In the genomic region with DNA sequence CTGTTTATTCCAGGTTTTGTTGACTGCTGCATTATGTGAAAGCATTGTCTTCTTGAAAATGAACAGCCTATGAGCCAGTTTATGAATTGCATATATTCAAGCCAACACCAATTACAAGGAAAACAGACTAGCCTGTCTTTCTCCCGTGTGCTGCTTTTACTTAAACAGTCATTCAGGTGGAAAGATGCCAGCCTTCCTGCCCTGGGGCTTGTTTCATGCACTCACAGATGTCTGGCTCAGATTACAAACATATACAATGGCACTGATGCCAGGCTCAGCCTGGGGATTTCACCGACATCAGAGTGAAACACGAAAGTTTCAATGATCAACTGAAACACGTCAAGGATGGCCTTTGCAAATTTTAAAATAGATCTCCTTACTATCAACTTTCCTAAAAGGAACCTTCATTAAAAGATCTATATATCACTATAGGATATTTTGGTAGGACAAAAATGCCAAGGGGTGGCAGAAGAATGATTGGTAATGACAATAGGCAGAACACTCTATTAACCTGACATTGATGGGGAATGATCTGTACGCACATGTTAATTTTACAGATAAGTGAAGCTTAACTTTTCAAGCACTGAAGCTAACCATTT, we compare ENCODE assay signal across 12 cellular contexts.
DNase-seq lines count a peak whose midpoint lies in the region; ATAC-seq and TF ChIP-seq lines count a peak whose summit lies in the region.
"Had no signal": no experiment of that assay in that cellular context is flagged by ENCODE, and none has a peak within 500 bp of the region (broad histone marks: within the 10 kb centered on the region; RNA-seq: fewer than 3 reads in every experiment).

No MANE protein-coding gene starts in this region.

- H3K4me3 ChIP-seq in adipocyte (ENCODE audit: low read length), result no peak overlapping the region
- H3K4me3 ChIP-seq in tibial artery, result no peak overlapping the region
- H3K4me3 ChIP-seq: dorsolateral prefrontal cortex had no signal

- no peak overlapping the region for H3K9ac ChIP-seq in adipocyte (ENCODE audit: low read length)

- intact Hi-C loops in tibial artery (cut with DNase I; ENCODE audit: low total_unique reads), result no loop called here

- peaks cover 15% of the 10 kb centered on the region for H3K4me1 ChIP-seq in adipocyte (ENCODE audit: control insufficient read depth, insufficient read depth, low read length)
- no peaks in the 10 kb centered on the region for H3K4me1 ChIP-seq in tibial artery

- TF ChIP-seq CTCF in tibial artery (IDR thresholded peaks at IDR 0.05), result no peak

- H3K36me3 ChIP-seq in adipocyte (ENCODE audit: control insufficient read depth, insufficient read depth, low read length, severe bottlenecking) (no peaks in the 10 kb centered on the region), tibial artery (no peaks in the 10 kb centered on the region)

- no peaks in the 10 kb centered on the region for H3K9me3 ChIP-seq in adipocyte (ENCODE audit: control insufficient read depth, low read length)
- no peaks in the 10 kb centered on the region for H3K9me3 ChIP-seq in tibial artery

- peak; percentile 80 for ATAC-seq in GM18868 (IDR thresholded peaks at IDR 0.05; ENCODE audit: unreplicated experiment)
- ATAC-seq in HG02642 (IDR thresholded peaks at IDR 0.05; ENCODE audit: poor library complexity, unreplicated experiment), result no peak
- ATAC-seq in HG03342 (IDR thresholded peaks at IDR 0.05; ENCODE audit: unreplicated experiment), result no peak
- no peak for ATAC-seq in HG03108 (IDR thresholded peaks at IDR 0.05; ENCODE audit: unreplicated experiment)
- ATAC-seq: activated CD8-positive, alpha-beta memory T cell treated with anti-CD3 and anti-CD28 coated beads, Interleukin-2, amount 10 ng/mL, durations not matched to agents 7 days and 5 days; left lobe of liver had no signal

- peak; percentile 80 for DNase-seq in NCI-H2107 treated with DMSO at 0.1 percent for 48 hours (lab: John Stamatoyannopoulos, UW; ENCODE audit: unreplicated experiment)
- peak; percentile 93 for DNase-seq in adipocyte (ENCODE audit: low read depth)
- DNase-seq in left kidney (ENCODE audit: low read depth, low spot score), result peak; percentile 65
- no peak for DNase-seq in tibial artery
- DNase-seq: activated CD8-positive, alpha-beta memory T cell treated with anti-CD3 and anti-CD28 coated beads, Interleukin-2, amount 10 ng/mL, durations not matched to agents 7 days and 5 days; dorsolateral prefrontal cortex; small intestine had no signal

- H3K27ac ChIP-seq in tibial artery, result no peak overlapping the region
- H3K27ac ChIP-seq: dorsolateral prefrontal cortex had no signal

- no peaks in the 10 kb centered on the region for H3K27me3 ChIP-seq in adipocyte (replicated peaks; ENCODE audit: control insufficient read depth, insufficient read depth, low read length)
- no peaks in the 10 kb centered on the region for H3K27me3 ChIP-seq in tibial artery

Comparison
In these comparisons a context has a peak if more than half of its experiments do, and no peak if none do; other contexts are left out.
1. DNase-seq: peak in NCI-H2107 treated with DMSO at 0.1 percent for 48 hours (single experiment), adipocyte (single experiment) and left kidney (single experiment); none in tibial artery (0 of 2).